In the genomic region with DNA sequence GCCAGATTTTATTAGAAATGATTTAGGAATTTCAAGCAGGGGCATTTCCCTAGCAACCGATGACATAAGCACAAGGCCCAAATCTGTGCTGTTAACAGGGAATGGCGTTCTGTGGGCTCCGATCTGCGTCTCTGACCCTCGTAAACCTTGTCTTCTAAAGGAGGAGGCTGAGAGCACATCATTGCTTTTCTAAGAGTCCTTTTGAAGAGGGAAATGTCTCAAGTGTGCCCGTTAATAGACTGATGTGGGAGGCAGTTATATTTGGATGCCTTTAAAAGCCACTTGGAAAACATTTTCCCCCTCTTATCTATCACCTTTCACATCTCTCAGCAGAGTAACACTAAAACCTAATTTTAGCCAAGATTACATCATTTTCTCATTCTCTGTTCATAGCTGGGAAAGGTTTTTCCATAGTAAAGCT, we compare ENCODE assay signal across 1 cellular context.
TF ChIP-seq lines count a peak whose summit lies in the region.

No MANE protein-coding gene starts in this region.

TF ChIP-seq in HepG2, 621 proteins besides CTCF, POLR2A, EP300 and RAD21 (continued from another document):
- TF ChIP-seq RFX5 (IDR thresholded peaks at IDR 0.05; ENCODE audit: low read depth, low read length), result peak; percentile 80
